1 cellular context compared by ENCODE assay signal in genomic region chr19:21851596-21852345, GRCh38.
TF ChIP-seq lines count a peak whose summit lies in the region.

No MANE protein-coding gene starts in this region.

TF ChIP-seq in HepG2, 621 proteins besides CTCF, POLR2A, EP300 and RAD21 (continued from another document and continues in another):
- TF ChIP-seq CERS6 (CRISPR knock-in tag; IDR thresholded peaks at IDR 0.05) (no peak), CEBPB (IDR thresholded peaks at IDR 0.05; ENCODE audit: borderline replicate concordance, low read depth, low read length) (no peak), ZNF589 (CRISPR knock-in tag; conservative IDR thresholded peaks at IDR 0.05) (no peak), ZNF513 (CRISPR knock-in tag; conservative IDR thresholded peaks at IDR 0.05) (no peak), ARID4A (CRISPR knock-in tag; IDR thresholded peaks at IDR 0.05; ENCODE audit: borderline replicate concordance) (peak; percentile 90), ZNF235 (CRISPR knock-in tag; IDR thresholded peaks at IDR 0.05; ENCODE audit: borderline replicate concordance) (0 out of 2 replicates have a peak, but pooled peaks have one; percentile 35), SIX1 (CRISPR knock-in tag; IDR thresholded peaks at IDR 0.05; ENCODE audit: borderline replicate concordance) (no peak), RNF2 (conservative IDR thresholded peaks at IDR 0.05; ENCODE audit: low read depth) (no peak), ZNF329 (CRISPR knock-in tag; IDR thresholded peaks at IDR 0.05; ENCODE audit: low read depth) (no peak), ZC3H13 (CRISPR knock-in tag; IDR thresholded peaks at IDR 0.05) (no peak), ZNF546 (CRISPR knock-in tag; conservative IDR thresholded peaks at IDR 0.05) (no peak), JUND (CRISPR knock-in tag; IDR thresholded peaks at IDR 0.05) (no peak), ZNF335 (CRISPR knock-in tag; IDR thresholded peaks at IDR 0.05) (no peak), ZBTB14 (CRISPR knock-in tag; IDR thresholded peaks at IDR 0.05) (no peak), NCOA5 (CRISPR knock-in tag; IDR thresholded peaks at IDR 0.05) (no peak), ZNF605 (CRISPR knock-in tag; IDR thresholded peaks at IDR 0.05) (0 out of 2 replicates have a peak, but pooled peaks have one; percentile 20), KDM2A (CRISPR knock-in tag; IDR thresholded peaks at IDR 0.05; ENCODE audit: borderline replicate concordance, low read depth) (no peak; the same call in 1 of the 2 replicates), ZNF205 (CRISPR knock-in tag; IDR thresholded peaks at IDR 0.05) (no peak), ZNF639 (CRISPR knock-in tag; conservative IDR thresholded peaks at IDR 0.05) (no peak), KLF15 (CRISPR knock-in tag; IDR thresholded peaks at IDR 0.05; ENCODE audit: borderline replicate concordance) (no peak), TBX2 (CRISPR knock-in tag; IDR thresholded peaks at IDR 0.05; ENCODE audit: borderline replicate concordance) (no peak), POLR2AphosphoS2 (IDR thresholded peaks at IDR 0.05; ENCODE audit: low read depth, low read length) (no peak), ZMYM3 (CRISPR knock-in tag; IDR thresholded peaks at IDR 0.05) (no peak), CREB1 (IDR thresholded peaks at IDR 0.05) (no peak), CREB1 (CRISPR knock-in tag; IDR thresholded peaks at IDR 0.05) (no peak), FOXO4 (CRISPR knock-in tag; conservative IDR thresholded peaks at IDR 0.05) (no peak), NKX3-1 (CRISPR knock-in tag; IDR thresholded peaks at IDR 0.05) (no peak), ARNT (IDR thresholded peaks at IDR 0.05) (no peak), IKZF4 (CRISPR knock-in tag; IDR thresholded peaks at IDR 0.05; ENCODE audit: borderline replicate concordance, low read depth, not compliant biosample characterization) (no peak), TFDP2 (CRISPR knock-in tag; IDR thresholded peaks at IDR 0.05) (peak; percentile 74), TP53 (CRISPR knock-in tag; conservative IDR thresholded peaks at IDR 0.05) (no peak), MAZ (IDR thresholded peaks at IDR 0.05; ENCODE audit: borderline replicate concordance, low read depth, low read length) (no peak), MAZ (CRISPR knock-in tag; IDR thresholded peaks at IDR 0.05; ENCODE audit: low read depth) (no peak), CBFB (CRISPR knock-in tag; IDR thresholded peaks at IDR 0.05) (no peak), TRAFD1 (CRISPR knock-in tag; IDR thresholded peaks at IDR 0.05; ENCODE audit: borderline replicate concordance) (no peak)
- TF ChIP-seq, protein P1, sequence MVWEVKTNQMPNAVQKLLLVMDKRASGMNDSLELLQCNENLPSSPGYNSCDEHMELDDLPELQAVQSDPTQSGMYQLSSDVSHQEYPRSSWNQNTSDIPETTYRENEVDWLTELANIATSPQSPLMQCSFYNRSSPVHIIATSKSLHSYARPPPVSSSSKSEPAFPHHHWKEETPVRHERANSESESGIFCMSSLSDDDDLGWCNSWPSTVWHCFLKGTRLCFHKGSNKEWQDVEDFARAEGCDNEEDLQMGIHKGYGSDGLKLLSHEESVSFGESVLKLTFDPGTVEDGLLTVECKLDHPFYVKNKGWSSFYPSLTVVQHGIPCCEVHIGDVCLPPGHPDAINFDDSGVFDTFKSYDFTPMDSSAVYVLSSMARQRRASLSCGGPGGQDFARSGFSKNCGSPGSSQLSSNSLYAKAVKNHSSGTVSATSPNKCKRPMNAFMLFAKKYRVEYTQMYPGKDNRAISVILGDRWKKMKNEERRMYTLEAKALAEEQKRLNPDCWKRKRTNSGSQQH (CRISPR knock-in tag; IDR thresholded peaks at IDR 0.05; ENCODE audit: low read depth): no peak
- TF ChIP-seq, protein P2, sequence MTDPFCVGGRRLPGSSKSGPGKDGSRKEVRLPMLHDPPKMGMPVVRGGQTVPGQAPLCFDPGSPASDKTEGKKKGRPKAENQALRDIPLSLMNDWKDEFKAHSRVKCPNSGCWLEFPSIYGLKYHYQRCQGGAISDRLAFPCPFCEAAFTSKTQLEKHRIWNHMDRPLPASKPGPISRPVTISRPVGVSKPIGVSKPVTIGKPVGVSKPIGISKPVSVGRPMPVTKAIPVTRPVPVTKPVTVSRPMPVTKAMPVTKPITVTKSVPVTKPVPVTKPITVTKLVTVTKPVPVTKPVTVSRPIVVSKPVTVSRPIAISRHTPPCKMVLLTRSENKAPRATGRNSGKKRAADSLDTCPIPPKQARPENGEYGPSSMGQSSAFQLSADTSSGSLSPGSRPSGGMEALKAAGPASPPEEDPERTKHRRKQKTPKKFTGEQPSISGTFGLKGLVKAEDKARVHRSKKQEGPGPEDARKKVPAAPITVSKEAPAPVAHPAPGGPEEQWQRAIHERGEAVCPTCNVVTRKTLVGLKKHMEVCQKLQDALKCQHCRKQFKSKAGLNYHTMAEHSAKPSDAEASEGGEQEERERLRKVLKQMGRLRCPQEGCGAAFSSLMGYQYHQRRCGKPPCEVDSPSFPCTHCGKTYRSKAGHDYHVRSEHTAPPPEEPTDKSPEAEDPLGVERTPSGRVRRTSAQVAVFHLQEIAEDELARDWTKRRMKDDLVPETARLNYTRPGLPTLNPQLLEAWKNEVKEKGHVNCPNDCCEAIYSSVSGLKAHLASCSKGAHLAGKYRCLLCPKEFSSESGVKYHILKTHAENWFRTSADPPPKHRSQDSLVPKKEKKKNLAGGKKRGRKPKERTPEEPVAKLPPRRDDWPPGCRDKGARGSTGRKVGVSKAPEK (CRISPR knock-in tag; IDR thresholded peaks at IDR 0.05; ENCODE audit: borderline replicate concordance): no peak
- TF ChIP-seq, protein P3, sequence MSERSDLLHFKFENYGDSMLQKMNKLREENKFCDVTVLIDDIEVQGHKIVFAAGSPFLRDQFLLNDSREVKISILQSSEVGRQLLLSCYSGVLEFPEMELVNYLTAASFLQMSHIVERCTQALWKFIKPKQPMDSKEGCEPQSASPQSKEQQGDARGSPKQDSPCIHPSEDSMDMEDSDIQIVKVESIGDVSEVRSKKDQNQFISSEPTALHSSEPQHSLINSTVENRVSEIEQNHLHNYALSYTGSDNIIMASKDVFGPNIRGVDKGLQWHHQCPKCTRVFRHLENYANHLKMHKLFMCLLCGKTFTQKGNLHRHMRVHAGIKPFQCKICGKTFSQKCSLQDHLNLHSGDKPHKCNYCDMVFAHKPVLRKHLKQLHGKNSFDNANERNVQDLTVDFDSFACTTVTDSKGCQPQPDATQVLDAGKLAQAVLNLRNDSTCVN (CRISPR knock-in tag; IDR thresholded peaks at IDR 0.05; ENCODE audit: borderline replicate concordance): no peak
